ENCODE assay signal across 8 cellular contexts in the genomic region with DNA sequence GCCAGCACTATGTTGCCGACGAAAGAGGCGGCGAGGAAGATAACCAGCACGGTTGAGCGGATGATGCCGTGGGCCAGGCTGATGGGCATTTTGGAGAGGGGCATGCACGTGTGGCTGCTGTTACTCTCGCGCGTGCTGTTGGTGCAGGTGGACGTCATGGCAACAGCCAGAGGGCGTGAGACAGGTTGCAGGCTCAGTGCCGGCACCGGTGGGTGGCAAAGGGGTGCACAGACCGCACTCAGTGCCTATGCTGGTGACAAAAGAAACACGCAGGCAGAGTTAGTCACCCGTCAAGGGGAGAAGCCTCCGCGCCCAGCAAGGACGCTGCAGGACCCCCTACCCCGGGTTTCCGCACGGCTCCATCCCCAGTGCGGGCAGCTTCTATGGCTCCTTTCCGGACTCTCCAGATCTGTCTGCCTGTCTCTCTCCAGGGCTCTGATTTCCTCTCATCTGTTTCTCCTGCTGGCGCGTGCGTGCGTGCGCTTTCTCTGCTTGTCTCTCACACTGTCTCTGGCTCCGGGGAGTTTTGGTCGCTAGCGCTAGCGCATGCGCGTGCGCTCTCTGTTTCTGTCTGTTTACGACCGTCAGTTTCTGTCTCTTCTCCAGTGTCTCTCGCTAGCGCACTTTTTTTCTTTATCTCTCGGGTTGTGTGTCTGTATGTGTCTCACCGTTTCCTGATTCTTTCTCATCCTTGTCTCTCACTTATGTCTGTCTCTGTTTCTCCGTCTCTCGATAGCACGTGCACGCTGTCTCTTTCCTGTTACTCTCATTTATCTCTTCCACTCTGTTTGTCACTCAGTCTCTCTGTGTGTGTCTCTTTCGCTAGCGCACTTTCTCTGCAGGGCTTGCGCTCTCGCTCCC. TPM values are rescaled to one million over a fixed set of nuclear protein-coding genes. Genes with fewer than 3 reads are reported as not detected.
A peak's percentile ranks its signal among the peaks of the same experiment; 100 is the strongest.
DNase-seq lines count a peak whose midpoint lies in the region; ATAC-seq and TF ChIP-seq lines count a peak whose summit lies in the region.

No MANE protein-coding gene starts in this region.

- H3K27ac Mint-ChIP-seq in activated CD4-positive, alpha-beta T cell treated with anti-CD3 and anti-CD28 coated beads, Interleukin-2, amount 10 ng/mL, durations not matched to agents 24 days and 14 days = no peak overlapping the region
- no peak overlapping the region for H3K27ac Mint-ChIP-seq in naive thymus-derived CD8-positive, alpha-beta T cell

- no peaks in the 10 kb centered on the region for H3K36me3 Mint-ChIP-seq in activated CD4-positive, alpha-beta T cell treated with anti-CD3 and anti-CD28 coated beads, Interleukin-2, amount 10 ng/mL, durations not matched to agents 24 days and 14 days (ENCODE audit: low read depth)
- peaks cover 0 to 2% (median 0%) of the 10 kb centered on the region in 3 donors for H3K36me3 Mint-ChIP-seq in naive thymus-derived CD8-positive, alpha-beta T cell

- POLR2A ChIA-PET in GM10248 (lab: Yijun Ruan, JAX) = no interaction called here
- POLR2A ChIA-PET in naive thymus-derived CD8-positive, alpha-beta T cell (lab: Charles Lee) = no interaction called here

- no peak overlapping the region for H3K4me3 Mint-ChIP-seq in activated CD4-positive, alpha-beta T cell treated with anti-CD3 and anti-CD28 coated beads, Interleukin-2, amount 10 ng/mL, durations not matched to agents 24 days and 14 days
- no peak overlapping the region for H3K4me3 Mint-ChIP-seq in naive thymus-derived CD8-positive, alpha-beta T cell

- H3K4me1 Mint-ChIP-seq in activated CD4-positive, alpha-beta T cell treated with anti-CD3 and anti-CD28 coated beads, Interleukin-2, amount 10 ng/mL, durations not matched to agents 24 days and 14 days = peaks cover 11% of the 10 kb centered on the region
- peaks cover 4 to 16% (median 10%) of the 10 kb centered on the region in 4 donors for H3K4me1 Mint-ChIP-seq in naive thymus-derived CD8-positive, alpha-beta T cell

- DNase-seq in GM10248 (ENCODE audit: extremely low spot score) (peak; percentile 57), M059J (ENCODE audit: low read depth) (peak; percentile 52), epidermal melanocyte (ENCODE audit: insufficient read length, low spot score) (peak; percentile 21), HuH-7.5 (ENCODE audit: low spot score) (no peak), NCI-H1048 (lab: John Stamatoyannopoulos, UW) (no peak)
- peak; percentile 84 for DNase-seq in activated CD4-positive, alpha-beta T cell treated with anti-CD3 and anti-CD28 coated beads, Interleukin-2, amount 10 ng/mL, durations not matched to agents 24 days and 14 days
- DNase-seq in naive thymus-derived CD8-positive, alpha-beta T cell = peak in 9 of 10 donors; percentile 11 to 69 (median 30)

- intact Hi-C loops in activated CD4-positive, alpha-beta T cell treated with anti-CD3 and anti-CD28 coated beads, Interleukin-2, amount 10 ng/mL, durations not matched to agents 24 days and 14 days (cut with micrococcal nuclease) = loop anchor here (2.0 to 5.0 kb wide), 3 partner anchors 69 to 535 kb away; a partner anchor contains a TSS

- peak; percentile 86 for ATAC-seq in GM21723 (IDR thresholded peaks at IDR 0.05; ENCODE audit: unreplicated experiment)
- peak; percentile 69 to 78 for ATAC-seq in naive thymus-derived CD8-positive, alpha-beta T cell

- TF ChIP-seq CTCF in GM10248 (IDR thresholded peaks at IDR 0.05; ENCODE audit: control extremely low read depth, extremely low read depth, low read depth, missing control alignments) = no peak

- peaks cover 65% of the 10 kb centered on the region for H3K27me3 Mint-ChIP-seq in activated CD4-positive, alpha-beta T cell treated with anti-CD3 and anti-CD28 coated beads, Interleukin-2, amount 10 ng/mL, durations not matched to agents 24 days and 14 days
- H3K27me3 Mint-ChIP-seq in naive thymus-derived CD8-positive, alpha-beta T cell = peaks cover 17 to 44% (median 21%) of the 10 kb centered on the region in 5 donors

- CTCF ChIA-PET in GM10248 (lab: Yijun Ruan, JAX) = no interaction called here

- no peaks in the 10 kb centered on the region for H3K9me3 Mint-ChIP-seq in activated CD4-positive, alpha-beta T cell treated with anti-CD3 and anti-CD28 coated beads, Interleukin-2, amount 10 ng/mL, durations not matched to agents 24 days and 14 days
- H3K9me3 Mint-ChIP-seq in naive thymus-derived CD8-positive, alpha-beta T cell = peaks cover 0 to 3% (median 0%) of the 10 kb centered on the region in 9 donors

RNA-seq across cellular contexts. Expression of a gene that starts 2.0 kb away (rescaled TPM):
- total RNA-seq in M059J (2014; rRNA removed; shearing (Covaris generic)) = not detected in 2 replicates
- total RNA-seq in activated CD4-positive, alpha-beta T cell treated with anti-CD3 and anti-CD28 coated beads, Interleukin-2, amount 10 ng/mL, durations not matched to agents 24 days and 14 days = 0.26 TPM in 1 of 2 replicates, not detected in the other
- not detected for total RNA-seq in naive thymus-derived CD8-positive, alpha-beta T cell
- polyA plus RNA-seq in naive thymus-derived CD8-positive, alpha-beta T cell = not detected

Comparison
In these comparisons a context has a peak if more than half of its experiments do, and no peak if none do; other contexts are left out.
1. DNase-seq: peak in GM10248 (single experiment), M059J (single experiment), activated CD4-positive, alpha-beta T cell treated with anti-CD3 and anti-CD28 coated beads, Interleukin-2, amount 10 ng/mL, durations not matched to agents 24 days and 14 days (single experiment), epidermal melanocyte (single experiment) and naive thymus-derived CD8-positive, alpha-beta T cell (9 of 10); none in HuH-7.5 (single experiment) and NCI-H1048 (single experiment).